ENCODE assay signal across 12 cellular contexts in genomic region chr3:184322731-184323487, GRCh38. TPM values are rescaled to one million over a fixed set of nuclear protein-coding genes. Genes with fewer than 3 reads are reported as not detected.
DNase-seq lines count a peak whose midpoint lies in the region; ATAC-seq and TF ChIP-seq lines count a peak whose summit lies in the region.
"Had no signal": no experiment of that assay in that cellular context is flagged by ENCODE, and none has a peak within 500 bp of the region (broad histone marks: within the 10 kb centered on the region; RNA-seq: fewer than 3 reads in every experiment).

No MANE protein-coding gene starts in this region.

- intact Hi-C loops in Right ventricle myocardium superior (cut with DNase I) (no loop called here), cardiac septum (cut with DNase I) (no loop called here), left ventricle myocardium inferior (cut with micrococcal nuclease) (no loop called here), uterus (cut with DNase I; ENCODE audit: low total_unique reads) (no loop called here)

- no peaks in the 10 kb centered on the region for H3K27me3 ChIP-seq in left ventricle myocardium inferior (ENCODE audit: low read depth)
- H3K27me3 ChIP-seq in uterus, result no peaks in the 10 kb centered on the region

- peak; percentile 4 for ATAC-seq in Right ventricle myocardium superior (ENCODE audit: poor library complexity)
- ATAC-seq: stimulated activated memory B cell treated with anti-CD40 and anti-IgM and Interleukin-4, amounts not matched to agents 10 μg/mL and 1 μg/mL and 100 μg/mL, for 72 hours had no signal

- H3K27ac ChIP-seq in left ventricle myocardium inferior (replicated peaks) (peak overlapping the region; percentile 92), uterus (peak overlapping the region in 1 of 2 donors; percentile 7)

- no peak for TF ChIP-seq POLR2A in uterus (IDR thresholded peaks at IDR 0.05)

- DNase-seq in Right ventricle myocardium superior (no peak), cardiac septum (ENCODE audit: low spot score) (no peak), left ventricle myocardium inferior (no peak), uterus (peak; percentile 61 to 67), activated gamma-delta T cell treated with Interleukin-2 at 50 U/mL for 16 hours (no peak), nucleus accumbens (lab: John Stamatoyannopoulos, UW) (no peak)
- DNase-seq: activated CD4-positive, CD25-positive, alpha-beta regulatory T cell; effector CD8-positive, alpha-beta T cell; KG1; NCI-H2171; RPMI8226 had no signal

- H3K36me3 ChIP-seq in left ventricle myocardium inferior (peaks cover 85% of the 10 kb centered on the region), uterus (no peaks in the 10 kb centered on the region)

- H3K9me3 ChIP-seq in left ventricle myocardium inferior (replicated peaks), result no peaks in the 10 kb centered on the region
- no peaks in the 10 kb centered on the region for H3K9me3 ChIP-seq in uterus

- no peak for TF ChIP-seq CTCF in left ventricle myocardium inferior (IDR thresholded peaks at IDR 0.05; ENCODE audit: borderline replicate concordance)
- no peak for TF ChIP-seq CTCF in uterus (IDR thresholded peaks at IDR 0.05)

- H3K4me3 ChIP-seq in left ventricle myocardium inferior (no peak overlapping the region), uterus (no peak overlapping the region)

- H3K4me1 ChIP-seq in left ventricle myocardium inferior (peaks cover 62% of the 10 kb centered on the region), uterus (peaks cover 0 to 10% of the 10 kb centered on the region in 2 donors)

RNA-seq across cellular contexts. Expression of gene EIF4G1, which starts 8.5 kb away (rescaled TPM):
- total RNA-seq in Right ventricle myocardium superior, result 254 TPM
- total RNA-seq in cardiac septum, result 284 TPM
- 224 TPM for total RNA-seq in left ventricle myocardium inferior
- total RNA-seq in uterus, result 100 to 1,000 TPM; 133 to 269 (median 170) TPM

RNA-seq across cellular contexts. Expression of gene FAM131A, which starts 14.5 kb away (rescaled TPM):
- total RNA-seq in Right ventricle myocardium superior (36.3 TPM), cardiac septum (43.3 TPM), left ventricle myocardium inferior (30.2 TPM), uterus (10 to 100 TPM; 13.2 to 42.6 (median 36.8) TPM)

RNA-seq across cellular contexts. Expression of gene PSMD2, which starts 23.9 kb away (rescaled TPM):
- 237 TPM for total RNA-seq in Right ventricle myocardium superior
- 217 TPM for total RNA-seq in cardiac septum
- total RNA-seq in left ventricle myocardium inferior, result 213 TPM
- 100 to 1,000 TPM; 117 to 275 (median 147) TPM for total RNA-seq in uterus

RNA-seq across cellular contexts. Expression of gene CLCN2, which starts 38.5 kb away (rescaled TPM):
- total RNA-seq in Right ventricle myocardium superior (1.9 TPM), cardiac septum (3.1 TPM), left ventricle myocardium inferior (1.7 TPM), uterus (10 to 100 TPM in 2 of 4 donors, 1 to 10 TPM in 1, under 1 TPM in 1; 0.77 to 20.8 (median 7.3) TPM)

RNA-seq across cellular contexts. Expression of gene POLR2H, which starts 38.6 kb away (rescaled TPM):
- total RNA-seq in Right ventricle myocardium superior (19.9 TPM), cardiac septum (23.2 TPM), left ventricle myocardium inferior (24.3 TPM), uterus (100 to 1,000 TPM in 2 of 4 donors, 10 to 100 TPM in 2; 52.8 to 103 (median 82.7) TPM)

Comparison
In these comparisons a context has a peak if more than half of its experiments do, and no peak if none do; other contexts are left out.
1. DNase-seq: peak in uterus (2 of 2); none in Right ventricle myocardium superior (single experiment), cardiac septum (single experiment), left ventricle myocardium inferior (single experiment), activated gamma-delta T cell treated with Interleukin-2 at 50 U/mL for 16 hours (single experiment) and nucleus accumbens (0 of 56).